14 cellular contexts compared by ENCODE assay signal in the genomic region with DNA sequence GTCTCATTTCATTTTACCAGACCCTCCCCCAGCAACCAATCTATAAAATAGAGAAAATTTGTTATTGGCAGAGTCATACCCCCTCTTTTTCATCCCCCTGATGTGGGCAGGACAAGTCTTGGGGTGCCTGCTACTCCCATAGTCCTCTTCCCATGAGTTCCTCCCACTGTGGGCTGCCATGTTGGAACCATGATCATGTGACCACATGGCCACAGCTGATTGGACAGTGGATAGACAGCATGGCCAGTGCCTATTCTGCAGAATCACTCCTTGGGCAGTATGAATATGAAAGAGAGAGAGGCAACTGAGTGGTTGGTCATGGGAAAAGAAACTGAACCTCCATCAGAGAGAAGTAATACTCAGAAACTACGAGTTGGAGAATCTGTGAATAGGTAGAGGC.
A peak's percentile ranks its signal among the peaks of the same experiment; 100 is the strongest.
DNase-seq lines count a peak whose midpoint lies in the region; ATAC-seq and TF ChIP-seq lines count a peak whose summit lies in the region.
"Had no signal": no experiment of that assay in that cellular context is flagged by ENCODE, and none has a peak within 500 bp of the region (broad histone marks: within the 10 kb centered on the region; RNA-seq: fewer than 3 reads in every experiment).

No MANE protein-coding gene starts in this region.

- peak; percentile 14 for DNase-seq in activated CD8-positive, alpha-beta T cell treated with anti-CD3 and anti-CD28 coated beads for 36 hours
- no peak for DNase-seq in activated CD8-positive, alpha-beta T cell treated with anti-CD3 and anti-CD28 coated beads, Interleukin-2, amount 10 ng/mL, durations not matched to agents 7 days and 5 days
- no peak for DNase-seq in HCT116 (ENCODE audit: low read depth, low spot score)
- no peak for DNase-seq in WTC11 (ENCODE audit: low spot score)
- peak; percentile 42 for DNase-seq in osteocyte (ENCODE audit: extremely low spot score, unreplicated experiment)
- no peak for DNase-seq in GM23338 (ENCODE audit: low spot score)
- DNase-seq in DMS79 (lab: John Stamatoyannopoulos, UW), result no peak
- DNase-seq: DMS53, GM23248, H7, KBM-7 had no signal

- H4K20me1 ChIP-seq in HCT116 (ENCODE audit: insufficient read depth) (no peaks in the 10 kb centered on the region), GM23338 (replicated peaks; ENCODE audit: insufficient read depth) (no peaks in the 10 kb centered on the region)
- H4K20me1 ChIP-seq: BLaER1 had no signal

- no peaks in the 10 kb centered on the region for H3F3A ChIP-seq in GM23338 (replicated peaks; ENCODE audit: low read depth)

- no peaks in the 10 kb centered on the region for H3K36me3 Mint-ChIP-seq in activated CD8-positive, alpha-beta T cell treated with anti-CD3 and anti-CD28 coated beads for 36 hours (ENCODE audit: low read depth)
- peaks cover 7% of the 10 kb centered on the region for H3K36me3 Mint-ChIP-seq in activated CD8-positive, alpha-beta T cell treated with anti-CD3 and anti-CD28 coated beads, Interleukin-2, amount 10 ng/mL, durations not matched to agents 7 days and 5 days (ENCODE audit: low read depth)
- H3K36me3 Mint-ChIP-seq in WTC11 (peaks cover 15% of the 10 kb centered on the region; the same call in 1 of the 2 replicates), osteocyte (ENCODE audit: unreplicated experiment) (no peaks in the 10 kb centered on the region), GM23338 (ENCODE audit: low read depth) (peaks cover 7% of the 10 kb centered on the region; the same call in 2 of the 3 replicates)

- no peak for TF ChIP-seq CTCF in activated CD8-positive, alpha-beta T cell treated with anti-CD3 and anti-CD28 coated beads for 36 hours (IDR thresholded peaks at IDR 0.05)
- TF ChIP-seq CTCF in HCT116 (IDR thresholded peaks at IDR 0.05 in 2 of 3, conservative IDR thresholded peaks at IDR 0.05 in 1 of 3; ENCODE audit: borderline replicate concordance in 1 of 3, insufficient read depth in 1 of 3, low read depth in 2 of 3, low read length in 2 of 3) (no peak), WTC11 (IDR thresholded peaks at IDR 0.05) (no peak), osteocyte (IDR thresholded peaks at IDR 0.05) (no peak), GM23338 (conservative IDR thresholded peaks at IDR 0.05; ENCODE audit: low read depth in 2 of 2) (no peak)

- H2AFZ ChIP-seq in HCT116 (ENCODE audit: low read depth, low read length, poor library complexity, severe bottlenecking) (no peak overlapping the region), GM23338 (no peak overlapping the region)
- H2AFZ ChIP-seq: GM23248 had no signal

- POLR2A ChIA-PET in activated CD8-positive, alpha-beta T cell treated with anti-CD3 and anti-CD28 coated beads for 36 hours (lab: Charles Lee), result no interaction called here
- POLR2A ChIA-PET in activated CD8-positive, alpha-beta T cell treated with anti-CD3 and anti-CD28 coated beads, Interleukin-2, amount 10 ng/mL, durations not matched to agents 7 days and 5 days (lab: Charles Lee), result no interaction called here
- POLR2A ChIA-PET in HCT116 (lab: Charles Lee) (interaction anchor here (0.6 kb wide), 1 partner anchor 26 kb away, joined by 3 read pairs; no protein-coding TSS in a partner anchor), WTC11 (lab: Charles Lee) (no interaction called here)

- no peak overlapping the region for H3K4me3 Mint-ChIP-seq in activated CD8-positive, alpha-beta T cell treated with anti-CD3 and anti-CD28 coated beads for 36 hours
- H3K4me3 Mint-ChIP-seq in activated CD8-positive, alpha-beta T cell treated with anti-CD3 and anti-CD28 coated beads, Interleukin-2, amount 10 ng/mL, durations not matched to agents 7 days and 5 days, result no peak overlapping the region
- H3K4me3 Mint-ChIP-seq in WTC11 (no peak overlapping the region), osteocyte (ENCODE audit: unreplicated experiment) (no peak overlapping the region), GM23338 (no peak overlapping the region)

- H3K27me3 ChIP-seq in HCT116 (ENCODE audit: insufficient read depth, low read length), result no peaks in the 10 kb centered on the region
- H3K27me3 ChIP-seq in GM23338 (ENCODE audit: insufficient read depth), result no peaks in the 10 kb centered on the region
- H3K27me3 ChIP-seq: BLaER1 had no signal

- H3K36me3 ChIP-seq in HCT116 (ENCODE audit: control insufficient read depth in 1 of 2, insufficient read depth in 2 of 2, low read length in 2 of 2) (no peaks in the 10 kb centered on the region), GM23338 (ENCODE audit: insufficient read depth) (no peaks in the 10 kb centered on the region)
- H3K36me3 ChIP-seq: BLaER1 had no signal

- H3K4me2 ChIP-seq in HCT116 (ENCODE audit: low read length) (no peak overlapping the region), GM23338 (no peak overlapping the region)
- H3K4me2 ChIP-seq: BLaER1 had no signal

- ATAC-seq in activated CD8-positive, alpha-beta T cell treated with anti-CD3 and anti-CD28 coated beads for 36 hours, result no peak
- no peak for ATAC-seq in activated CD8-positive, alpha-beta T cell treated with anti-CD3 and anti-CD28 coated beads, Interleukin-2, amount 10 ng/mL, durations not matched to agents 7 days and 5 days
- ATAC-seq in HCT116 (0 out of 2 replicates have a peak, but pooled peaks have one; percentile 46), WTC11 (no peak), HG03025 (IDR thresholded peaks at IDR 0.05; ENCODE audit: low FRiP score, unreplicated experiment) (no peak), GM23338 (no peak)

- TF ChIP-seq POLR2A in HCT116 (IDR thresholded peaks at IDR 0.05; ENCODE audit: borderline replicate concordance, extremely low read depth, insufficient read depth, insufficient read length), result no peak

- intact Hi-C loops in activated CD8-positive, alpha-beta T cell treated with anti-CD3 and anti-CD28 coated beads for 36 hours (cut with micrococcal nuclease), result no loop called here
- intact Hi-C loops in HCT116 (cut with micrococcal nuclease), result no loop called here

- CTCF ChIA-PET in activated CD8-positive, alpha-beta T cell treated with anti-CD3 and anti-CD28 coated beads for 36 hours (lab: Charles Lee), result no interaction called here
- CTCF ChIA-PET in activated CD8-positive, alpha-beta T cell treated with anti-CD3 and anti-CD28 coated beads, Interleukin-2, amount 10 ng/mL, durations not matched to agents 7 days and 5 days (lab: Charles Lee), result no interaction called here
- CTCF ChIA-PET in HCT116 (lab: Charles Lee) (no interaction called here), WTC11 (lab: Charles Lee) (no interaction called here)

- RAD21 ChIA-PET in HCT116 (lab: Charles Lee; ENCODE audit: low non-redundant PET in 1 of 2, low total read pairs in 2 of 2, uncharacterized antibody in 2 of 2, unreplicated experiment in 2 of 2), result no interaction called here

- no peak for TF ChIP-seq RAD21 in HCT116 (IDR thresholded peaks at IDR 0.05; ENCODE audit: low read depth)

- H3K4me1 ChIP-seq in HCT116 (ENCODE audit: control insufficient read depth in 1 of 2, insufficient read depth in 2 of 2, low read length in 2 of 2) (no peaks in the 10 kb centered on the region), GM23338 (ENCODE audit: insufficient read depth) (no peaks in the 10 kb centered on the region; the same call in 1 of the 2 replicates)

- H3K27me3 Mint-ChIP-seq in activated CD8-positive, alpha-beta T cell treated with anti-CD3 and anti-CD28 coated beads for 36 hours, result no peaks in the 10 kb centered on the region
- H3K27me3 Mint-ChIP-seq in activated CD8-positive, alpha-beta T cell treated with anti-CD3 and anti-CD28 coated beads, Interleukin-2, amount 10 ng/mL, durations not matched to agents 7 days and 5 days (ENCODE audit: low read depth), result no peaks in the 10 kb centered on the region
- H3K27me3 Mint-ChIP-seq in WTC11 (ENCODE audit: low read depth), result peaks cover 4% of the 10 kb centered on the region
- H3K27me3 Mint-ChIP-seq in osteocyte (ENCODE audit: unreplicated experiment), result peaks cover 35% of the 10 kb centered on the region
- no peaks in the 10 kb centered on the region for H3K27me3 Mint-ChIP-seq in GM23338 (ENCODE audit: insufficient read depth, low read depth, poor library complexity)

- peaks cover 51% of the 10 kb centered on the region for H3K4me1 Mint-ChIP-seq in activated CD8-positive, alpha-beta T cell treated with anti-CD3 and anti-CD28 coated beads for 36 hours (ENCODE audit: low read depth)
- peaks cover 53% of the 10 kb centered on the region for H3K4me1 Mint-ChIP-seq in activated CD8-positive, alpha-beta T cell treated with anti-CD3 and anti-CD28 coated beads, Interleukin-2, amount 10 ng/mL, durations not matched to agents 7 days and 5 days (ENCODE audit: low read depth)
- H3K4me1 Mint-ChIP-seq in WTC11 (peaks cover 21% of the 10 kb centered on the region), osteocyte (ENCODE audit: unreplicated experiment) (peaks cover 5% of the 10 kb centered on the region), GM23338 (peaks cover 7% of the 10 kb centered on the region)

- H3K4me3 ChIP-seq in HCT116 (replicated peaks in 1 of 2; ENCODE audit: low read depth in 1 of 2, low read length in 2 of 2) (no peak overlapping the region), GM23338 (no peak overlapping the region)
- H3K4me3 ChIP-seq: BLaER1, GM23248 had no signal

- H3K9me3 Mint-ChIP-seq in activated CD8-positive, alpha-beta T cell treated with anti-CD3 and anti-CD28 coated beads for 36 hours, result peaks cover 3% of the 10 kb centered on the region
- H3K9me3 Mint-ChIP-seq in activated CD8-positive, alpha-beta T cell treated with anti-CD3 and anti-CD28 coated beads, Interleukin-2, amount 10 ng/mL, durations not matched to agents 7 days and 5 days (ENCODE audit: insufficient read depth), result no peaks in the 10 kb centered on the region
- H3K9me3 Mint-ChIP-seq in WTC11, result peaks cover 27% of the 10 kb centered on the region
- peaks cover 9% of the 10 kb centered on the region for H3K9me3 Mint-ChIP-seq in osteocyte (ENCODE audit: unreplicated experiment)
- H3K9me3 Mint-ChIP-seq in GM23338, result peaks cover 11% of the 10 kb centered on the region

- no peak overlapping the region for H3K27ac Mint-ChIP-seq in activated CD8-positive, alpha-beta T cell treated with anti-CD3 and anti-CD28 coated beads for 36 hours
- no peak overlapping the region for H3K27ac Mint-ChIP-seq in activated CD8-positive, alpha-beta T cell treated with anti-CD3 and anti-CD28 coated beads, Interleukin-2, amount 10 ng/mL, durations not matched to agents 7 days and 5 days
- H3K27ac Mint-ChIP-seq in WTC11 (no peak overlapping the region), osteocyte (ENCODE audit: unreplicated experiment) (no peak overlapping the region), GM23338 (no peak overlapping the region)

- H3K9me2 ChIP-seq in HCT116 (ENCODE audit: insufficient read depth) (no peaks in the 10 kb centered on the region), GM23338 (ENCODE audit: insufficient read depth) (peaks cover 2% of the 10 kb centered on the region; the same call in 1 of the 2 replicates)

- no peaks in the 10 kb centered on the region for H3K9me3 ChIP-seq in HCT116 (ENCODE audit: control insufficient read depth in 1 of 2, insufficient read depth in 1 of 2, low read depth in 1 of 2, low read length in 2 of 2)

- H3K27ac ChIP-seq in HCT116 (ENCODE audit: low read depth, low read length) (no peak overlapping the region), GM23338 (ENCODE audit: low read depth) (no peak overlapping the region)
- H3K27ac ChIP-seq: BLaER1, GM23248, HL-60 had no signal

- H3K79me2 ChIP-seq in HCT116 (ENCODE audit: insufficient read depth, low read length) (no peaks in the 10 kb centered on the region), GM23338 (replicated peaks; ENCODE audit: insufficient read depth) (no peaks in the 10 kb centered on the region)

- no TSS peak for BruUV-seq in HCT116 (replicated peaks; lab: Mats Ljungman, UMichigan)

- no peak overlapping the region for H3K9ac ChIP-seq in HCT116 (ENCODE audit: low read length)
- H3K9ac ChIP-seq: BLaER1, GM23248 had no signal

Comparison
In these comparisons a context has a peak if more than half of its experiments do, and no peak if none do; other contexts are left out.
1. DNase-seq: peak in activated CD8-positive, alpha-beta T cell treated with anti-CD3 and anti-CD28 coated beads for 36 hours (single experiment) and osteocyte (single experiment); none in activated CD8-positive, alpha-beta T cell treated with anti-CD3 and anti-CD28 coated beads, Interleukin-2, amount 10 ng/mL, durations not matched to agents 7 days and 5 days (single experiment), HCT116 (single experiment), WTC11 (single experiment), GM23338 (single experiment) and DMS79 (single experiment).